Comparison of ENCODE assay signal across 17 cellular contexts in genomic region chr4:124590480-124590879, GRCh38.
A peak's percentile ranks its signal among the peaks of the same experiment; 100 is the strongest.
DNase-seq lines count a peak whose midpoint lies in the region; ATAC-seq, FAIRE-seq and TF ChIP-seq lines count a peak whose summit lies in the region.
"Had no signal": no experiment of that assay in that cellular context is flagged by ENCODE, and none has a peak within 500 bp of the region (broad histone marks: within the 10 kb centered on the region; RNA-seq: fewer than 3 reads in every experiment).

No MANE protein-coding gene starts in this region.

- no peak for TF ChIP-seq CTCF in Loucy (conservative IDR thresholded peaks at IDR 0.05; ENCODE audit: low read length)
- TF ChIP-seq CTCF in K562 (IDR thresholded peaks at IDR 0.05 in 2 of 3, conservative IDR thresholded peaks at IDR 0.05 in 1 of 3; ENCODE audit: insufficient read depth in 2 of 3, low read depth in 1 of 3, low read length in 3 of 3) = no peak

- peak; percentile 78 for DNase-seq in RPMI8226
- DNase-seq in K562 (ENCODE audit: extremely low read depth in 1 of 4, low spot score in 3 of 4) = no peak
- no peak for DNase-seq in OCI-M2 (lab: John Stamatoyannopoulos, UW; ENCODE audit: unreplicated experiment)
- DNase-seq in NCI-H2081 (lab: John Stamatoyannopoulos, UW) = no peak
- DNase-seq: EL, NCI-H187 treated with DMSO at 0.1 percent for 48 hours, NCI-H2171 treated with DMSO at 0.1 percent for 48 hours, NCI-H446 treated with DMSO at 0.1 percent for 48 hours, NCI-H774, SHP77 treated with DMSO at 0.1 percent for 48 hours, T-helper 2 cell had no signal

- H3K9me2 ChIP-seq in Loucy (replicated peaks; ENCODE audit: low read depth, low read length) = no peaks in the 10 kb centered on the region

- TF ChIP-seq RAD21 in K562 (CRISPR knock-in tag; conservative IDR thresholded peaks at IDR 0.05 in 1 of 2, IDR thresholded peaks at IDR 0.05 in 1 of 2) = no peak

- TF ChIP-seq POLR2A in K562 (conservative IDR thresholded peaks at IDR 0.05) = no peak

- POLR2A ChIA-PET in K562 (lab: Yijun Ruan, JAX) = no interaction called here

- H3K27ac ChIP-seq in BLaER1 treated with 17β-estradiol and CSF1 and Interleukin-3, amounts not matched to agents 10 nM and 100 nM = no peak overlapping the region
- no peak overlapping the region; the same call in 2 of the 3 replicates for H3K27ac ChIP-seq in K562 (ENCODE audit: extremely low read depth, low read depth, low read length)
- H3K27ac ChIP-seq: C4-2B had no signal

- H3K36me3 ChIP-seq in BLaER1 treated with 17β-estradiol and CSF1 and Interleukin-3, amounts not matched to agents 10 nM and 100 nM = no peaks in the 10 kb centered on the region
- no peaks in the 10 kb centered on the region for H3K36me3 ChIP-seq in Loucy (ENCODE audit: insufficient read depth, low read length)
- no peaks in the 10 kb centered on the region for H3K36me3 ChIP-seq in K562 (ENCODE audit: control insufficient read depth, insufficient read depth, low read length)

- H2AFZ ChIP-seq in Loucy (ENCODE audit: low read length) (peak overlapping the region; percentile 66; the same call in 1 of the 2 replicates), K562 (ENCODE audit: low read depth, low read length) (peak overlapping the region; percentile 47)

- H3K4me2 ChIP-seq in BLaER1 treated with 17β-estradiol and CSF1 and Interleukin-3, amounts not matched to agents 10 nM and 100 nM = peak overlapping the region in 6 of 11 experiments; percentile 11 to 42 (median 32); a peak in 8 of 22 replicates
- H3K4me2 ChIP-seq in Loucy (ENCODE audit: low read depth, low read length, poor library complexity, severe bottlenecking) (peak overlapping the region; percentile 65), K562 (ENCODE audit: insufficient read depth, low read length) (no peak overlapping the region)

- CTCF ChIA-PET in K562 (lab: Yijun Ruan, JAX; ENCODE audit: low intra/inter-chr PET ratio) = no interaction called here

- H3K79me2 ChIP-seq in Loucy (ENCODE audit: insufficient read depth, low read length) (no peaks in the 10 kb centered on the region), K562 (ENCODE audit: control insufficient read depth, insufficient read depth, low read length) (no peaks in the 10 kb centered on the region)

- intact Hi-C loops in K562 (cut with micrococcal nuclease) = loop anchor here (10.0 kb wide), 1 partner anchor 124 kb away; the partner anchor contains the start of gene ANKRD50

- H3K9ac ChIP-seq in BLaER1 treated with 17β-estradiol and CSF1 and Interleukin-3, amounts not matched to agents 10 nM and 100 nM = no peak overlapping the region
- H3K9ac ChIP-seq in Loucy (ENCODE audit: low read depth, low read length, poor library complexity, severe bottlenecking) (no peak overlapping the region), K562 (ENCODE audit: insufficient read depth in 1 of 2, low read depth in 2 of 2, low read length in 2 of 2) (no peak overlapping the region)

- no peaks in the 10 kb centered on the region for H3K27me3 ChIP-seq in BLaER1 treated with 17β-estradiol and CSF1 and Interleukin-3, amounts not matched to agents 10 nM and 100 nM
- H3K27me3 ChIP-seq in Loucy (ENCODE audit: insufficient read depth, low read length, poor library complexity, severe bottlenecking) (no peaks in the 10 kb centered on the region), K562 (ENCODE audit: control insufficient read depth in 2 of 2, insufficient read depth in 2 of 2, low read length in 2 of 2) (no peaks in the 10 kb centered on the region)

- H3F3A ChIP-seq in Loucy (ENCODE audit: low read depth) = peaks cover 5% of the 10 kb centered on the region; the same call in 1 of the 2 replicates

- ATAC-seq in K562 (peak; percentile 45), HG03571 (IDR thresholded peaks at IDR 0.05; ENCODE audit: unreplicated experiment) (no peak)

- BruUV-seq in K562 (replicated peaks; lab: Mats Ljungman, UMichigan) = no TSS peak

- no peaks in the 10 kb centered on the region for H4K20me1 ChIP-seq in BLaER1 treated with 17β-estradiol and CSF1 and Interleukin-3, amounts not matched to agents 10 nM and 100 nM
- H4K20me1 ChIP-seq in Loucy (ENCODE audit: insufficient read depth, low read length, poor library complexity, severe bottlenecking) (no peaks in the 10 kb centered on the region), K562 (replicated peaks; ENCODE audit: control insufficient read depth, insufficient read depth, low read length) (no peaks in the 10 kb centered on the region)

- peaks cover 5 to 12% (median 9%) of the 10 kb centered on the region in 10 experiments; a peak in 13 of 20 replicates for H3K4me1 ChIP-seq in BLaER1 treated with 17β-estradiol and CSF1 and Interleukin-3, amounts not matched to agents 10 nM and 100 nM
- peaks cover 20% of the 10 kb centered on the region for H3K4me1 ChIP-seq in Loucy (ENCODE audit: insufficient read depth, low read length, poor library complexity, severe bottlenecking)
- H3K4me1 ChIP-seq in K562 (replicated peaks in 1 of 2; ENCODE audit: control insufficient read depth in 2 of 2, insufficient read depth in 2 of 2, low read length in 2 of 2) = no peaks in the 10 kb centered on the region; a peak in 1 of 5 replicates

- no peak for TF ChIP-seq EP300 in K562 (IDR thresholded peaks at IDR 0.05; ENCODE audit: low read length)

- no peak overlapping the region for H3K4me3 ChIP-seq in BLaER1 treated with 17β-estradiol and CSF1 and Interleukin-3, amounts not matched to agents 10 nM and 100 nM
- H3K4me3 ChIP-seq in Loucy (ENCODE audit: low read length, poor library complexity, severe bottlenecking) (peak overlapping the region; percentile 33), K562 (no peak overlapping the region)

- FAIRE-seq in K562 (lab: Jason Lieb, UNC) = no peak
- FAIRE-seq: A204.1, H1 had no signal

- H3K9me3 ChIP-seq in BLaER1 treated with 17β-estradiol and CSF1 and Interleukin-3, amounts not matched to agents 10 nM and 100 nM (replicated peaks in 1 of 11) = peaks cover 10 to 23% (median 20%) of the 10 kb centered on the region in 11 experiments; a peak in 20 of 22 replicates
- H3K9me3 ChIP-seq in Loucy (ENCODE audit: insufficient read depth, low read depth, low read length) (no peaks in the 10 kb centered on the region), K562 (replicated peaks; ENCODE audit: control insufficient read depth, insufficient read depth, low read depth, low read length) (no peaks in the 10 kb centered on the region)

- in situ Hi-C loops in K562 (cut with MboI) = no loop called here

- no peaks in the 10 kb centered on the region for H3K9me1 ChIP-seq in K562 (ENCODE audit: control insufficient read depth, insufficient read depth, low read length)

TF ChIP-seq in K562, 482 proteins besides CTCF, POLR2A, EP300 and RAD21:
- no peak for TF ChIP-seq KLF13 (tag; IDR thresholded peaks at IDR 0.05; ENCODE audit: borderline replicate concordance, low read depth)
- peak; percentile 22; the same call in 1 of the 2 replicates for TF ChIP-seq MAFF (IDR thresholded peaks at IDR 0.05; ENCODE audit: low read length)
- TF ChIP-seq ZNF316 (IDR thresholded peaks at IDR 0.05) = peak; percentile 49
